Comparison of ENCODE assay signal across 24 cellular contexts in genomic region chr11:22347857-22348496, GRCh38. TPM values are rescaled to one million over a fixed set of nuclear protein-coding genes. Genes with fewer than 3 reads are reported as not detected.
DNase-seq lines count a peak whose midpoint lies in the region; ATAC-seq and TF ChIP-seq lines count a peak whose summit lies in the region.
"Had no signal": no experiment of that assay in that cellular context is flagged by ENCODE, and none has a peak within 500 bp of the region (broad histone marks: within the 10 kb centered on the region; RNA-seq: fewer than 3 reads in every experiment).

No MANE protein-coding gene starts in this region.

- ATAC-seq in mucosa of descending colon = no peak
- ATAC-seq in HG03342 (IDR thresholded peaks at IDR 0.05; ENCODE audit: unreplicated experiment) = no peak
- ATAC-seq: CD8-positive, alpha-beta T cell; HepG2; K562; Panc1 had no signal

- DNase-seq in DMS79 treated with DMSO at 0.1 percent for 48 hours (lab: John Stamatoyannopoulos, UW) (peak; percentile 68), DMS79 (lab: John Stamatoyannopoulos, UW) (no peak), NCI-H1694 (lab: John Stamatoyannopoulos, UW) (peak; percentile 53), NCI-H69 (lab: John Stamatoyannopoulos, UW) (peak; percentile 79), mucosa of descending colon (no peak), mesenteric fat pad (ENCODE audit: low spot score) (no peak)
- DNase-seq: Caco-2; CD8-positive, alpha-beta T cell; Kasumi-1; NCI-H1092 treated with DMSO at 0.1 percent for 48 hours; NCI-H1436; NCI-H1930; NCI-H2107; NCI-H345; NCI-H524 treated with DMSO at 0.1 percent for 48 hours; SHP77 had no signal

- peak overlapping the region; percentile 3 for H3K4me3 ChIP-seq in mucosa of descending colon
- H3K4me3 ChIP-seq: K562, SK-N-MC had no signal

- H3K36me3 ChIP-seq in mucosa of descending colon (ENCODE audit: low read depth) = no peaks in the 10 kb centered on the region

- TF ChIP-seq CTCF in mucosa of descending colon (IDR thresholded peaks at IDR 0.05) = no peak

- H3K4me1 ChIP-seq in mucosa of descending colon (ENCODE audit: low read depth) = no peaks in the 10 kb centered on the region
- H3K4me1 ChIP-seq: Caco-2 had no signal

- no peaks in the 10 kb centered on the region for H3K9me3 ChIP-seq in mucosa of descending colon
- H3K9me3 ChIP-seq: Caco-2 had no signal

- intact Hi-C loops in mucosa of descending colon (cut with DNase I, micrococcal nuclease) = no loop called here

RNA-seq across cellular contexts. Expression of gene SLC17A6, which starts 9.8 kb away (rescaled TPM):
- total RNA-seq in mucosa of descending colon (not detected), mesenteric fat pad (not detected)
- total RNA-seq: B cell; Caco-2; CD8-positive, alpha-beta T cell; HepG2; HT1080; K562; M059J had no signal

Comparison
In these comparisons a context has a peak if more than half of its experiments do, and no peak if none do; other contexts are left out.
1. DNase-seq: peak in DMS79 treated with DMSO at 0.1 percent for 48 hours (single experiment), NCI-H1694 (single experiment) and NCI-H69 (single experiment); none in DMS79 (single experiment), mucosa of descending colon (0 of 3) and mesenteric fat pad (single experiment).